10 cellular contexts compared by ENCODE assay signal in genomic region chr14:60508707-60509437, GRCh38. TPM values are rescaled to one million over a fixed set of nuclear protein-coding genes. Genes with fewer than 3 reads are reported as not detected.
DNase-seq lines count a peak whose midpoint lies in the region; ATAC-seq and TF ChIP-seq lines count a peak whose summit lies in the region.
"Had no signal": no experiment of that assay in that cellular context is flagged by ENCODE, and none has a peak within 500 bp of the region (broad histone marks: within the 10 kb centered on the region; RNA-seq: fewer than 3 reads in every experiment).

Gene SIX6 (plus strand): TSS chr14:60509146. CDS start chr14:60509399, 253 bp downstream.

- no peaks in the 10 kb centered on the region for H3K79me2 ChIP-seq in smooth muscle cell (ENCODE audit: low read depth)

- H3K9me3 ChIP-seq in smooth muscle cell (replicated peaks; ENCODE audit: low read depth), result no peaks in the 10 kb centered on the region

- H3K36me3 ChIP-seq in smooth muscle cell (ENCODE audit: low read depth), result no peaks in the 10 kb centered on the region

- H3K27ac Mint-ChIP-seq in activated CD4-positive, alpha-beta T cell treated with anti-CD3 and anti-CD28 coated beads, Interleukin-2, amount 10 ng/mL, durations not matched to agents 24 days and 14 days, result peak within 1 kb of the TSS; percentile 72

- H3K27ac ChIP-seq in smooth muscle cell (ENCODE audit: low read depth), result no peak within 1 kb of the TSS

- ATAC-seq in HG03095 (IDR thresholded peaks at IDR 0.05; ENCODE audit: unreplicated experiment), result no peak

- H3K4me1 ChIP-seq in smooth muscle cell (ENCODE audit: low read depth), result peaks cover 29% of the 10 kb centered on the region

- H3F3A ChIP-seq in smooth muscle cell (ENCODE audit: low read depth), result no peaks in the 10 kb centered on the region

- H3K4me3 ChIP-seq in epithelial cell of esophagus (ENCODE audit: low read length), result no peak within 1 kb of the TSS
- H3K4me3 ChIP-seq in smooth muscle cell, result no peak within 1 kb of the TSS

- H3K36me3 Mint-ChIP-seq in activated CD4-positive, alpha-beta T cell treated with anti-CD3 and anti-CD28 coated beads, Interleukin-2, amount 10 ng/mL, durations not matched to agents 24 days and 14 days (ENCODE audit: low read depth), result peaks cover 4% of the 10 kb centered on the region

- H2AFZ ChIP-seq in smooth muscle cell (ENCODE audit: low read depth), result no peak within 1 kb of the TSS

- H3K4me3 Mint-ChIP-seq in activated CD4-positive, alpha-beta T cell treated with anti-CD3 and anti-CD28 coated beads, Interleukin-2, amount 10 ng/mL, durations not matched to agents 24 days and 14 days, result no peak within 1 kb of the TSS

- TF ChIP-seq CTCF in epithelial cell of esophagus (IDR thresholded peaks at IDR 0.05; ENCODE audit: insufficient read depth, low read depth, low read length, missing control alignments) (no peak), smooth muscle cell (IDR thresholded peaks at IDR 0.05; ENCODE audit: borderline replicate concordance, insufficient read depth, poor library complexity, severe bottlenecking) (no peak)

- H3K27me3 ChIP-seq in smooth muscle cell (ENCODE audit: low read depth), result peaks cover 100% of the 10 kb centered on the region

- peaks cover 2% of the 10 kb centered on the region for H3K4me1 Mint-ChIP-seq in activated CD4-positive, alpha-beta T cell treated with anti-CD3 and anti-CD28 coated beads, Interleukin-2, amount 10 ng/mL, durations not matched to agents 24 days and 14 days

- intact Hi-C loops in activated CD4-positive, alpha-beta T cell treated with anti-CD3 and anti-CD28 coated beads, Interleukin-2, amount 10 ng/mL, durations not matched to agents 24 days and 14 days (cut with micrococcal nuclease), result loop anchor here (10.0 kb wide), 1 partner anchor 154 kb away; no protein-coding TSS in a partner anchor

- 1% methylated on average over 51 of the region's 55 CpGs for WGBS in smooth muscle cell (ENCODE audit: low lambda C conversion rate)

- peaks cover 10% of the 10 kb centered on the region for H3K9me3 Mint-ChIP-seq in activated CD4-positive, alpha-beta T cell treated with anti-CD3 and anti-CD28 coated beads, Interleukin-2, amount 10 ng/mL, durations not matched to agents 24 days and 14 days

- H3K9ac ChIP-seq in smooth muscle cell (ENCODE audit: low read depth), result no peak within 1 kb of the TSS

- peaks cover 79% of the 10 kb centered on the region for H3K27me3 Mint-ChIP-seq in activated CD4-positive, alpha-beta T cell treated with anti-CD3 and anti-CD28 coated beads, Interleukin-2, amount 10 ng/mL, durations not matched to agents 24 days and 14 days

- H4K20me1 ChIP-seq in smooth muscle cell (ENCODE audit: low read depth), result no peaks in the 10 kb centered on the region

- no peak for DNase-seq in activated CD4-positive, alpha-beta T cell treated with anti-CD3 and anti-CD28 coated beads, Interleukin-2, amount 10 ng/mL, durations not matched to agents 24 days and 14 days
- no peak for DNase-seq in activated CD4-positive, alpha-beta T cell treated with anti-CD3 and anti-CD28 coated beads, Interleukin-2, amount 50 U/mL, for 48 hours
- DNase-seq in NCI-H524 treated with DMSO at 0.1 percent for 48 hours (lab: John Stamatoyannopoulos, UW) (peak; percentile 77), epithelial cell of esophagus (ENCODE audit: low read depth) (peak; percentile 38), smooth muscle cell (lab: John Stamatoyannopoulos, UW; ENCODE audit: unreplicated experiment) (no peak), globus pallidus (ENCODE audit: low spot score) (no peak), kidney glomerular epithelial cell (lab: John Stamatoyannopoulos, UW) (no peak)
- DNase-seq: NCI-H187 treated with DMSO at 0.1 percent for 48 hours had no signal

- H3K4me2 ChIP-seq in smooth muscle cell, result peak within 1 kb of the TSS; percentile 54

RNA-seq across cellular contexts. Expression of gene SIX6, which starts in this region (rescaled TPM):
- not detected in 2 replicates for total RNA-seq in activated CD4-positive, alpha-beta T cell treated with anti-CD3 and anti-CD28 coated beads, Interleukin-2, amount 10 ng/mL, durations not matched to agents 24 days and 14 days
- not detected in 2 replicates for total RNA-seq in smooth muscle cell
- polyA plus RNA-seq in smooth muscle cell, result not detected in 2 replicates
- polyA plus RNA-seq: BJ had no signal

Comparison
In these comparisons a context has a peak if more than half of its experiments do, and no peak if none do; other contexts are left out.
1. DNase-seq: peak in NCI-H524 treated with DMSO at 0.1 percent for 48 hours (single experiment) and epithelial cell of esophagus (single experiment); none in activated CD4-positive, alpha-beta T cell treated with anti-CD3 and anti-CD28 coated beads, Interleukin-2, amount 10 ng/mL, durations not matched to agents 24 days and 14 days (single experiment), activated CD4-positive, alpha-beta T cell treated with anti-CD3 and anti-CD28 coated beads, Interleukin-2, amount 50 U/mL, for 48 hours (0 of 2), smooth muscle cell (single experiment), globus pallidus (single experiment) and kidney glomerular epithelial cell (single experiment).